In genomic region chrX:72735561-72735960, GRCh38 we compare ENCODE assay signal across 33 cellular contexts. TPM values are rescaled to one million over a fixed set of nuclear protein-coding genes. Genes with fewer than 3 reads are reported as not detected.
"Had no signal": no experiment of that assay in that cellular context is flagged by ENCODE, and none has a peak within 500 bp of the region (broad histone marks: within the 10 kb centered on the region; RNA-seq: fewer than 3 reads in every experiment).

No MANE protein-coding gene starts in this region.

- H3K36me3 ChIP-seq: colonic mucosa, esophagus squamous epithelium, heart left ventricle, lower lobe of right lung, transverse colon had no signal

- H3K9me3 ChIP-seq: colonic mucosa, esophagus squamous epithelium, lower lobe of right lung, testis, transverse colon had no signal

- H3K4me3 ChIP-seq: colonic mucosa, esophagus squamous epithelium, heart left ventricle, lower lobe of right lung, testis, transverse colon had no signal

- H3K27ac ChIP-seq: colonic mucosa, epithelial cell of prostate, esophagus squamous epithelium, foreskin keratinocyte, heart left ventricle, lower lobe of right lung, testis, transverse colon, VCaP had no signal

- FAIRE-seq: endometrium had no signal

- H3K4me1 ChIP-seq: colonic mucosa, esophagus squamous epithelium, foreskin keratinocyte, heart left ventricle, lower lobe of right lung, testis, transverse colon had no signal

- H3K27me3 ChIP-seq: colonic mucosa, esophagus squamous epithelium, foreskin keratinocyte, testis, transverse colon had no signal

- DNase-seq: activated CD4-positive, alpha-beta T cell treated with anti-CD3 and anti-CD28 coated beads for 4 hours; activated CD4-positive, alpha-beta T cell treated with anti-CD3 and anti-CD28 coated beads, Interleukin-2, amount 50 U/mL, for 4 hours; activated naive CD4-positive, alpha-beta T cell; activated T-cell treated with anti-CD3 and anti-CD28 coated beads for 4 hours; activated T-cell treated with anti-CD3 and anti-CD28 coated beads, Interleukin-2, amount 50 U/mL, for 72 hours; anterior cingulate cortex; colonic mucosa; effector CD8-positive, alpha-beta T cell; esophagus squamous epithelium; foreskin keratinocyte; heart left ventricle; hypothalamus; immature natural killer cell; lower lobe of right lung; mesendoderm; posterior cingulate gyrus; right cardiac atrium; stimulated activated CD4-positive, alpha-beta T cell treated with anti-CD3 and anti-CD28 coated beads, Interleukin-2, amount 100 ng/mL, for 48 hours; stimulated activated naive CD8-positive, alpha-beta T cell treated with anti-CD3 and anti-CD28 coated beads, Interleukin-15, Interleukin-2, amounts not matched to agents 100 U/mL and 50 U/mL, for 24 hours; T-helper 1 cell; testis; transverse colon had no signal

- ATAC-seq: activated naive CD4-positive, alpha-beta T cell treated with anti-CD3 and anti-CD28 coated beads, Interleukin-2, amount 50 U/mL, for 72 hours; activated T-cell treated with anti-CD3 and anti-CD28 coated beads, Interleukin-2, amount 50 U/mL, for 72 hours; foreskin keratinocyte; heart left ventricle; left lobe of liver; lower lobe of right lung; natural killer cell treated with Interleukin-12 subunit alpha and Interleukin-12 subunit beta and Interleukin-15 and Interleukin-18, amount 100 ng/mL, for 72 hours; right cardiac atrium; stimulated activated naive CD8-positive, alpha-beta T cell treated with anti-CD3 and anti-CD28 coated beads, Interleukin-15, Interleukin-2, amounts not matched to agents 100 U/mL and 50 U/mL, for 24 hours had no signal

RNA-seq across cellular contexts. Expression of gene PHKA1, which starts 21.5 kb away (rescaled TPM):
- polyA plus RNA-seq: immature natural killer cell had no signal

RNA-seq across cellular contexts. Expression of gene DMRTC1B, which starts 41.1 kb away (rescaled TPM):
- total RNA-seq: dermis microvascular lymphatic vessel endothelial cell; esophagus squamous epithelium; foreskin keratinocyte; kidney epithelial cell; left lobe of liver; natural killer cell treated with Interleukin-12 subunit alpha and Interleukin-12 subunit beta and Interleukin-15 and Interleukin-18, amount 100 ng/mL, for 72 hours; osteoblast; right cardiac atrium; urinary bladder had no signal
- polyA plus RNA-seq: foreskin keratinocyte, heart left ventricle, immature natural killer cell had no signal

RNA-seq across cellular contexts. Expression of gene FAM236B, which starts 46.9 kb away (rescaled TPM):
- total RNA-seq: activated naive CD4-positive, alpha-beta T cell treated with anti-CD3 and anti-CD28 coated beads, Interleukin-2, amount 50 U/mL, for 72 hours; activated T-cell treated with anti-CD3 and anti-CD28 coated beads, Interleukin-2, amount 50 U/mL, for 72 hours; colonic mucosa; dermis microvascular lymphatic vessel endothelial cell; esophagus squamous epithelium; foreskin keratinocyte; heart left ventricle; kidney epithelial cell; left lobe of liver; lower lobe of right lung; mononuclear cell; natural killer cell treated with Interleukin-12 subunit alpha and Interleukin-12 subunit beta and Interleukin-15 and Interleukin-18, amount 100 ng/mL, for 72 hours; osteoblast; right cardiac atrium; transverse colon; urinary bladder had no signal
- polyA plus RNA-seq: foreskin keratinocyte, heart left ventricle, immature natural killer cell, right cardiac atrium, urinary bladder had no signal
